In genomic region chr2:95027369-95027720, GRCh38 we compare ENCODE assay signal across 13 cellular contexts. TPM values are rescaled to one million over a fixed set of nuclear protein-coding genes. Genes with fewer than 3 reads are reported as not detected.
A peak's percentile ranks its signal among the peaks of the same experiment; 100 is the strongest.
DNase-seq lines count a peak whose midpoint lies in the region; ATAC-seq and TF ChIP-seq lines count a peak whose summit lies in the region.
"Had no signal": no experiment of that assay in that cellular context is flagged by ENCODE, and none has a peak within 500 bp of the region (broad histone marks: within the 10 kb centered on the region; RNA-seq: fewer than 3 reads in every experiment).

No MANE protein-coding gene starts in this region.

- POLR2A ChIA-PET in CD4-positive, alpha-beta T cell (lab: Charles Lee), result interaction anchor here (1.2 to 8.4 kb wide), 4 partner anchors 14 to 48 kb away, joined by 4 to 749 read pairs (median 50); no protein-coding TSS in a partner anchor

- H3K4me1 Mint-ChIP-seq in CD4-positive, alpha-beta T cell (ENCODE audit: low read depth), result peaks cover 86% of the 10 kb centered on the region

- H3K4me1 ChIP-seq in mononuclear cell (ENCODE audit: insufficient read depth, low read length), result peaks cover 19% of the 10 kb centered on the region

- DNase-seq in CD4-positive, alpha-beta T cell, result no peak
- no peak for DNase-seq in H7
- DNase-seq in activated CD4-positive, CD25-positive, alpha-beta regulatory T cell treated with anti-CD3 and anti-CD28 coated beads, Interleukin-2, amount 50 U/mL, for 72 hours, result no peak
- DNase-seq in H4 (ENCODE audit: low spot score), result no peak
- no peak for DNase-seq in mesenteric fat pad (ENCODE audit: low spot score)
- DNase-seq: activated CD4-positive, alpha-beta T cell treated with anti-CD3 and anti-CD28 coated beads for 48 hours; NCI-H2081 treated with DMSO at 0.1 percent for 48 hours; RPMI8226 had no signal

- H3K27me3 Mint-ChIP-seq in CD4-positive, alpha-beta T cell, result no peaks in the 10 kb centered on the region

- H3K4me3 Mint-ChIP-seq in CD4-positive, alpha-beta T cell, result peak overlapping the region; percentile 99

- H3K36me3 Mint-ChIP-seq in CD4-positive, alpha-beta T cell (ENCODE audit: low read depth), result peaks cover 40% of the 10 kb centered on the region

- no peaks in the 10 kb centered on the region for H3K9me3 ChIP-seq in CD4-positive, alpha-beta T cell (ENCODE audit: control insufficient read depth, low read length)
- no peaks in the 10 kb centered on the region for H3K9me3 ChIP-seq in mononuclear cell (ENCODE audit: low read depth, low read length)

- TF ChIP-seq CTCF in CD4-positive, alpha-beta T cell (IDR thresholded peaks at IDR 0.05), result no peak

- CTCF ChIA-PET in CD4-positive, alpha-beta T cell (lab: Charles Lee), result no interaction called here

- intact Hi-C loops in CD4-positive, alpha-beta T cell (cut with DNase I, micrococcal nuclease), result no loop called here

- no peaks in the 10 kb centered on the region for H3K27me3 ChIP-seq in CD4-positive, alpha-beta T cell (ENCODE audit: control insufficient read depth, insufficient read depth, low read length)
- H3K27me3 ChIP-seq in H7 (ENCODE audit: control insufficient read depth, insufficient read depth, low read length) (peaks cover 67% of the 10 kb centered on the region), mononuclear cell (ENCODE audit: insufficient read depth, low read length) (peaks cover 35% of the 10 kb centered on the region)

- peak overlapping the region; percentile 1; the same call in 1 of the 2 replicates for H3K4me3 ChIP-seq in H7 (ENCODE audit: insufficient read depth, low read depth, low read length)
- peak overlapping the region; percentile 35 for H3K4me3 ChIP-seq in mononuclear cell (ENCODE audit: low read length)

- H3K9me3 Mint-ChIP-seq in CD4-positive, alpha-beta T cell, result no peaks in the 10 kb centered on the region
- H3K9me3 Mint-ChIP-seq: activated naive CD4-positive, alpha-beta T cell treated with anti-CD3 and anti-CD28 coated beads, Interleukin-2, amount 50 U/mL, for 72 hours had no signal

- no peaks in the 10 kb centered on the region for H3K36me3 ChIP-seq in H7 (replicated peaks; ENCODE audit: control insufficient read depth, insufficient read depth, low read length)

- H3K27ac ChIP-seq in CD4-positive, alpha-beta T cell (ENCODE audit: low read depth, low read length), result peak overlapping the region; percentile 2
- peak overlapping the region; percentile 67 for H3K27ac ChIP-seq in angular gyrus (ENCODE audit: low read depth, low read length)

- H3K27ac Mint-ChIP-seq in CD4-positive, alpha-beta T cell, result peak overlapping the region; percentile 77
- H3K27ac Mint-ChIP-seq: progenitor cell of endocrine pancreas had no signal

- no peak for ATAC-seq in CD4-positive, alpha-beta T cell (ENCODE audit: poor library complexity)
- no peak for ATAC-seq in HG03025 (IDR thresholded peaks at IDR 0.05; ENCODE audit: low FRiP score, unreplicated experiment)

RNA-seq across cellular contexts. Expression of gene MAL, which starts 1.8 kb away (rescaled TPM):
- total RNA-seq in CD4-positive, alpha-beta T cell, result 100 to 1,000 TPM; 101 to 102 TPM
- 0.80 TPM in 1 of 2 replicates, not detected in the other for total RNA-seq in H7 (2014; rRNA removed; shearing (Covaris generic))
- 30.4 TPM for total RNA-seq in mononuclear cell
- not detected in 2 replicates for total RNA-seq in H4 (2014; rRNA removed; shearing (Covaris generic))
- total RNA-seq in mesenteric fat pad, result not detected
- total RNA-seq: progenitor cell of endocrine pancreas had no signal

Comparison
In these comparisons a context has a peak if more than half of its experiments do, and no peak if none do; other contexts are left out.
1. RNA of gene MAL, which starts 1.8 kb away (total RNA-seq): 101 to 102 TPM in CD4-positive, alpha-beta T cell and 30.4 TPM in mononuclear cell (single experiment); 0.80 TPM in H7, not detected in H4 and not detected in mesenteric fat pad (single experiment); every median in the first group is over 10 times any median in the second.